1 cellular context compared by ENCODE assay signal in the genomic region with DNA sequence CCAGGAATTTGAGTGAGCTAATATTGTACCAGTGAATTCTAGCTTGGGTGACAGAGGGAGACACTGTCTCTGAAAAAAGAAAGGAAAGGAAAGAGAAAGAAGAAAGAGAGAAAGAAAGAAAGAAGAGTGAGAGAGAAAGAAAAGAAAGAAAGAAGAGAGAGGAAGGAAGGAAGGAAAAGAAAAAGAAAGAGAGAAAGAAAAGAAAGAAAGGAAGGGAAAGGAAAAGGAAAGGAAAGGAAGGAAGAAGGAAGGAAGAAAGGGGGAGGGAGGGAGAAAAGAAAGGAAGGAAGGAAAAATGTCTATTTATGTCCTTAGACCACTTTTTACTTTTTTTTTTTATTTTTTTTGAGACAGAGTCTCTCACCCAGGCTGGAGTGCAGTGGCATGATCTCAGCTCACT.
TF ChIP-seq lines count a peak whose summit lies in the region.

No MANE protein-coding gene starts in this region.

TF ChIP-seq in HEK293, 187 proteins besides CTCF, POLR2A, EP300 and RAD21 (continued from another document):
- TF ChIP-seq, protein P1, sequence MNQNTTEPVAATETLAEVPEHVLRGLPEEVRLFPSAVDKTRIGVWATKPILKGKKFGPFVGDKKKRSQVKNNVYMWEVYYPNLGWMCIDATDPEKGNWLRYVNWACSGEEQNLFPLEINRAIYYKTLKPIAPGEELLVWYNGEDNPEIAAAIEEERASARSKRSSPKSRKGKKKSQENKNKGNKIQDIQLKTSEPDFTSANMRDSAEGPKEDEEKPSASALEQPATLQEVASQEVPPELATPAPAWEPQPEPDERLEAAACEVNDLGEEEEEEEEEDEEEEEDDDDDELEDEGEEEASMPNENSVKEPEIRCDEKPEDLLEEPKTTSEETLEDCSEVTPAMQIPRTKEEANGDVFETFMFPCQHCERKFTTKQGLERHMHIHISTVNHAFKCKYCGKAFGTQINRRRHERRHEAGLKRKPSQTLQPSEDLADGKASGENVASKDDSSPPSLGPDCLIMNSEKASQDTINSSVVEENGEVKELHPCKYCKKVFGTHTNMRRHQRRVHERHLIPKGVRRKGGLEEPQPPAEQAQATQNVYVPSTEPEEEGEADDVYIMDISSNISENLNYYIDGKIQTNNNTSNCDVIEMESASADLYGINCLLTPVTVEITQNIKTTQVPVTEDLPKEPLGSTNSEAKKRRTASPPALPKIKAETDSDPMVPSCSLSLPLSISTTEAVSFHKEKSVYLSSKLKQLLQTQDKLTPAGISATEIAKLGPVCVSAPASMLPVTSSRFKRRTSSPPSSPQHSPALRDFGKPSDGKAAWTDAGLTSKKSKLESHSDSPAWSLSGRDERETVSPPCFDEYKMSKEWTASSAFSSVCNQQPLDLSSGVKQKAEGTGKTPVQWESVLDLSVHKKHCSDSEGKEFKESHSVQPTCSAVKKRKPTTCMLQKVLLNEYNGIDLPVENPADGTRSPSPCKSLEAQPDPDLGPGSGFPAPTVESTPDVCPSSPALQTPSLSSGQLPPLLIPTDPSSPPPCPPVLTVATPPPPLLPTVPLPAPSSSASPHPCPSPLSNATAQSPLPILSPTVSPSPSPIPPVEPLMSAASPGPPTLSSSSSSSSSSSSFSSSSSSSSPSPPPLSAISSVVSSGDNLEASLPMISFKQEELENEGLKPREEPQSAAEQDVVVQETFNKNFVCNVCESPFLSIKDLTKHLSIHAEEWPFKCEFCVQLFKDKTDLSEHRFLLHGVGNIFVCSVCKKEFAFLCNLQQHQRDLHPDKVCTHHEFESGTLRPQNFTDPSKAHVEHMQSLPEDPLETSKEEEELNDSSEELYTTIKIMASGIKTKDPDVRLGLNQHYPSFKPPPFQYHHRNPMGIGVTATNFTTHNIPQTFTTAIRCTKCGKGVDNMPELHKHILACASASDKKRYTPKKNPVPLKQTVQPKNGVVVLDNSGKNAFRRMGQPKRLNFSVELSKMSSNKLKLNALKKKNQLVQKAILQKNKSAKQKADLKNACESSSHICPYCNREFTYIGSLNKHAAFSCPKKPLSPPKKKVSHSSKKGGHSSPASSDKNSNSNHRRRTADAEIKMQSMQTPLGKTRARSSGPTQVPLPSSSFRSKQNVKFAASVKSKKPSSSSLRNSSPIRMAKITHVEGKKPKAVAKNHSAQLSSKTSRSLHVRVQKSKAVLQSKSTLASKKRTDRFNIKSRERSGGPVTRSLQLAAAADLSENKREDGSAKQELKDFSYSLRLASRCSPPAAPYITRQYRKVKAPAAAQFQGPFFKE (tag by site-specific recombination; IDR thresholded peaks at IDR 0.05; ENCODE audit: borderline replicate concordance): no peak
- no peak for TF ChIP-seq ZNF416 (tag by site-specific recombination; IDR thresholded peaks at IDR 0.05)
- TF ChIP-seq, protein P2, sequence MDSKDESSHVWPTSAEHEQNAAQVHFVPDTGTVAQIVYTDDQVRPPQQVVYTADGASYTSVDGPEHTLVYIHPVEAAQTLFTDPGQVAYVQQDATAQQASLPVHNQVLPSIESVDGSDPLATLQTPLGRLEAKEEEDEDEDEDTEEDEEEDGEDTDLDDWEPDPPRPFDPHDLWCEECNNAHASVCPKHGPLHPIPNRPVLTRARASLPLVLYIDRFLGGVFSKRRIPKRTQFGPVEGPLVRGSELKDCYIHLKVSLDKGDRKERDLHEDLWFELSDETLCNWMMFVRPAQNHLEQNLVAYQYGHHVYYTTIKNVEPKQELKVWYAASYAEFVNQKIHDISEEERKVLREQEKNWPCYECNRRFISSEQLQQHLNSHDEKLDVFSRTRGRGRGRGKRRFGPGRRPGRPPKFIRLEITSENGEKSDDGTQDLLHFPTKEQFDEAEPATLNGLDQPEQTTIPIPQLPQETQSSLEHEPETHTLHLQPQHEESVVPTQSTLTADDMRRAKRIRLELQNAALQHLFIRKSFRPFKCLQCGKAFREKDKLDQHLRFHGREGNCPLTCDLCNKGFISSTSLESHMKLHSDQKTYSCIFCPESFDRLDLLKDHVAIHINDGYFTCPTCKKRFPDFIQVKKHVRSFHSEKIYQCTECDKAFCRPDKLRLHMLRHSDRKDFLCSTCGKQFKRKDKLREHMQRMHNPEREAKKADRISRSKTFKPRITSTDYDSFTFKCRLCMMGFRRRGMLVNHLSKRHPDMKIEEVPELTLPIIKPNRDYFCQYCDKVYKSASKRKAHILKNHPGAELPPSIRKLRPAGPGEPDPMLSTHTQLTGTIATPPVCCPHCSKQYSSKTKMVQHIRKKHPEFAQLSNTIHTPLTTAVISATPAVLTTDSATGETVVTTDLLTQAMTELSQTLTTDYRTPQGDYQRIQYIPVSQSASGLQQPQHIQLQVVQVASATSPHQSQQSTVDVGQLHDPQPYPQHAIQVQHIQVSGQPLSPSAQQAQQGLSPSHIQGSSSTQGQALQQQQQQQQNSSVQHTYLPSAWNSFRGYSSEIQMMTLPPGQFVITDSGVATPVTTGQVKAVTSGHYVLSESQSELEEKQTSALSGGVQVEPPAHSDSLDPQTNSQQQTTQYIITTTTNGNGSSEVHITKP (tag by site-specific recombination; IDR thresholded peaks at IDR 0.05): no peak
- no peak for TF ChIP-seq ZFP3 (tag by site-specific recombination; IDR thresholded peaks at IDR 0.05; ENCODE audit: low read depth)
- TF ChIP-seq ZNF366 (tag by site-specific recombination; conservative IDR thresholded peaks at IDR 0.05): peak; percentile 82
